In genomic region chr7:124780608-124781007, GRCh38 we compare ENCODE assay signal across 34 cellular contexts. TPM values are rescaled to one million over a fixed set of nuclear protein-coding genes. Genes with fewer than 3 reads are reported as not detected.
"Had no signal": no experiment of that assay in that cellular context is flagged by ENCODE, and none has a peak within 500 bp of the region (broad histone marks: within the 10 kb centered on the region; RNA-seq: fewer than 3 reads in every experiment).

No MANE protein-coding gene starts in this region.

- H3K27ac ChIP-seq: ascending aorta, VCaP had no signal

- H3K36me3 Mint-ChIP-seq: activated CD8-positive, alpha-beta memory T cell treated with anti-CD3 and anti-CD28 coated beads, Interleukin-2, amount 10 ng/mL, durations not matched to agents 7 days and 5 days; activated naive CD4-positive, alpha-beta T cell treated with anti-CD3 and anti-CD28 coated beads, Interleukin-2, amount 10 ng/mL, durations not matched to agents 7 days and 5 days; activated naive CD4-positive, alpha-beta T cell treated with anti-CD3 and anti-CD28 coated beads, Interleukin-2, amount 50 U/mL, for 24 hours; activated naive CD8-positive, alpha-beta T cell; activated naive CD8-positive, alpha-beta T cell treated with anti-CD3 and anti-CD28 coated beads, Interleukin-2, amount 10 ng/mL, durations not matched to agents 7 days and 5 days; brain had no signal

- H3K27ac Mint-ChIP-seq: activated B cell treated with CpG ODN at 0.5 μM for 24 hours; activated CD4-positive, alpha-beta memory T cell treated with anti-CD3 and anti-CD28 coated beads, Interleukin-2, amount 10 ng/mL, durations not matched to agents 7 days and 5 days; activated CD4-positive, alpha-beta T cell treated with anti-CD3 and anti-CD28 coated beads, Interleukin-2, amount 10 ng/mL, durations not matched to agents 24 days and 14 days; activated CD8-positive, alpha-beta memory T cell treated with anti-CD3 and anti-CD28 coated beads, Interleukin-2, amount 10 ng/mL, durations not matched to agents 7 days and 5 days; activated CD8-positive, alpha-beta T cell treated with anti-CD3 and anti-CD28 coated beads, Interleukin-2, amount 10 ng/mL, durations not matched to agents 7 days and 5 days; activated naive CD4-positive, alpha-beta T cell treated with anti-CD3 and anti-CD28 coated beads, Interleukin-2, amount 10 ng/mL, durations not matched to agents 7 days and 5 days; activated naive CD4-positive, alpha-beta T cell treated with anti-CD3 and anti-CD28 coated beads, Interleukin-2, amount 50 U/mL, for 24 hours; activated naive CD8-positive, alpha-beta T cell; activated naive CD8-positive, alpha-beta T cell treated with anti-CD3 and anti-CD28 coated beads, Interleukin-2, amount 10 ng/mL, durations not matched to agents 7 days and 5 days; activated naive CD8-positive, alpha-beta T cell treated with anti-CD3 and anti-CD28 coated beads, Interleukin-2, amount 50 U/mL, for 24 hours; activated T-cell treated with anti-CD3 and anti-CD28 coated beads, Interleukin-2, amount 50 U/mL, for 24 hours; activated T-helper 2 cell treated with anti-CD3 and anti-CD28 coated beads, Interferon-gamma antibody, Interleukin-2, Interleukin-4, amounts not matched to agents 10 μg/mL and 5 μg/mL and 100 μg/mL, durations not matched to agents 14 hours and 24 hours and 36 hours; brain; T-helper 1 cell treated with Interleukin-12 subunit alpha and Interleukin-12 subunit beta and Interleukin-4 antibody, amounts not matched to agents 30 μg/mL and 1 μg/mL, for 36 hours; T-helper 2 cell treated with Interferon-gamma antibody and Interleukin-4, amounts not matched to agents 5 μg/mL and 100 μg/mL, for 36 hours had no signal

- H3K27me3 ChIP-seq: ascending aorta had no signal

- H3K4me3 Mint-ChIP-seq: activated B cell treated with CpG ODN at 0.5 μM for 24 hours; activated CD4-positive, alpha-beta memory T cell treated with anti-CD3 and anti-CD28 coated beads, Interleukin-2, amount 10 ng/mL, durations not matched to agents 7 days and 5 days; activated CD4-positive, alpha-beta T cell treated with anti-CD3 and anti-CD28 coated beads, Interleukin-2, amount 10 ng/mL, durations not matched to agents 24 days and 14 days; activated CD8-positive, alpha-beta memory T cell treated with anti-CD3 and anti-CD28 coated beads, Interleukin-2, amount 10 ng/mL, durations not matched to agents 7 days and 5 days; activated CD8-positive, alpha-beta T cell treated with anti-CD3 and anti-CD28 coated beads, Interleukin-2, amount 10 ng/mL, durations not matched to agents 7 days and 5 days; activated naive CD4-positive, alpha-beta T cell treated with anti-CD3 and anti-CD28 coated beads, Interleukin-2, amount 10 ng/mL, durations not matched to agents 7 days and 5 days; activated naive CD4-positive, alpha-beta T cell treated with anti-CD3 and anti-CD28 coated beads, Interleukin-2, amount 50 U/mL, for 24 hours; activated naive CD8-positive, alpha-beta T cell; activated naive CD8-positive, alpha-beta T cell treated with anti-CD3 and anti-CD28 coated beads, Interleukin-2, amount 10 ng/mL, durations not matched to agents 7 days and 5 days; activated naive CD8-positive, alpha-beta T cell treated with anti-CD3 and anti-CD28 coated beads, Interleukin-2, amount 50 U/mL, for 24 hours; activated T-cell treated with anti-CD3 and anti-CD28 coated beads, Interleukin-2, amount 50 U/mL, for 24 hours; brain; T-helper 1 cell treated with Interleukin-12 subunit alpha and Interleukin-12 subunit beta and Interleukin-4 antibody, amounts not matched to agents 30 μg/mL and 1 μg/mL, for 36 hours; T-helper 2 cell treated with Interferon-gamma antibody and Interleukin-4, amounts not matched to agents 5 μg/mL and 100 μg/mL, for 36 hours had no signal

- H3K9me3 Mint-ChIP-seq: activated B cell treated with CpG ODN at 0.5 μM for 24 hours; activated CD4-positive, alpha-beta memory T cell treated with anti-CD3 and anti-CD28 coated beads, Interleukin-2, amount 10 ng/mL, durations not matched to agents 7 days and 5 days; activated CD4-positive, alpha-beta T cell treated with anti-CD3 and anti-CD28 coated beads, Interleukin-2, amount 10 ng/mL, durations not matched to agents 24 days and 14 days; activated naive CD4-positive, alpha-beta T cell treated with anti-CD3 and anti-CD28 coated beads, Interleukin-2, amount 10 ng/mL, durations not matched to agents 7 days and 5 days; activated naive CD4-positive, alpha-beta T cell treated with anti-CD3 and anti-CD28 coated beads, Interleukin-2, amount 50 U/mL, for 24 hours; activated naive CD8-positive, alpha-beta T cell treated with anti-CD3 and anti-CD28 coated beads, Interleukin-2, amount 10 ng/mL, durations not matched to agents 7 days and 5 days; activated naive CD8-positive, alpha-beta T cell treated with anti-CD3 and anti-CD28 coated beads, Interleukin-2, amount 50 U/mL, for 24 hours; activated T-cell treated with anti-CD3 and anti-CD28 coated beads, Interleukin-2, amount 50 U/mL, for 24 hours; activated T-helper 2 cell treated with anti-CD3 and anti-CD28 coated beads, Interferon-gamma antibody, Interleukin-2, Interleukin-4, amounts not matched to agents 10 μg/mL and 5 μg/mL and 100 μg/mL, durations not matched to agents 14 hours and 24 hours and 36 hours; T-helper 1 cell treated with Interleukin-12 subunit alpha and Interleukin-12 subunit beta and Interleukin-4 antibody, amounts not matched to agents 30 μg/mL and 1 μg/mL, for 36 hours; T-helper 2 cell treated with Interferon-gamma antibody and Interleukin-4, amounts not matched to agents 5 μg/mL and 100 μg/mL, for 36 hours had no signal

- H3K36me3 ChIP-seq: ascending aorta had no signal

- H3K4me1 ChIP-seq: ascending aorta had no signal

- DNase-seq: activated B cell treated with CpG ODN at 0.5 μM for 24 hours; activated CD4-positive, alpha-beta memory T cell treated with anti-CD3 and anti-CD28 coated beads, Interleukin-2, amount 10 ng/mL, durations not matched to agents 7 days and 5 days; activated CD4-positive, alpha-beta T cell treated with anti-CD3 and anti-CD28 coated beads for 4 hours; activated CD4-positive, alpha-beta T cell treated with anti-CD3 and anti-CD28 coated beads, Interleukin-2, amount 10 ng/mL, durations not matched to agents 24 days and 14 days; activated CD4-positive, alpha-beta T cell treated with anti-CD3 and anti-CD28 coated beads, Interleukin-2, amount 50 U/mL, for 1 hour; activated CD4-positive, alpha-beta T cell treated with anti-CD3 and anti-CD28 coated beads, Interleukin-2, amount 50 U/mL, for 4 hours; activated CD4-positive, CD25-positive, alpha-beta regulatory T cell treated with anti-CD3 and anti-CD28 coated beads, Interleukin-2, amount 50 U/mL, for 72 hours; activated CD8-positive, alpha-beta memory T cell treated with anti-CD3 and anti-CD28 coated beads for 24 hours; activated CD8-positive, alpha-beta memory T cell treated with anti-CD3 and anti-CD28 coated beads, Interleukin-2, amount 10 ng/mL, durations not matched to agents 7 days and 5 days; activated CD8-positive, alpha-beta memory T cell treated with anti-CD3 and anti-CD28 coated beads, Interleukin-2, amount 50 U/mL, for 48 hours; activated CD8-positive, alpha-beta T cell treated with anti-CD3 and anti-CD28 coated beads, Interleukin-2, amount 10 ng/mL, durations not matched to agents 7 days and 5 days; activated effector memory CD4-positive, alpha-beta T cell treated with Interleukin-2 at 50 U/mL for 16 hours; activated gamma-delta T cell; activated naive CD4-positive, alpha-beta T cell treated with anti-CD3 and anti-CD28 coated beads, Interleukin-2, amount 10 ng/mL, durations not matched to agents 7 days and 5 days; activated naive CD4-positive, alpha-beta T cell treated with Interleukin-2 at 50 U/mL for 16 hours; activated naive CD8-positive, alpha-beta T cell treated with anti-CD3 and anti-CD28 coated beads, Interleukin-2, amount 10 ng/mL, durations not matched to agents 7 days and 5 days; activated naive CD8-positive, alpha-beta T cell treated with anti-CD3 and anti-CD28 coated beads, Interleukin-2, amount 50 U/mL, for 24 hours; activated T-cell treated with anti-CD3 and anti-CD28 coated beads, Interleukin-2, amount 50 U/mL, for 24 hours; activated T-cell treated with anti-CD3 and anti-CD28 coated beads, Interleukin-2, amount 50 U/mL, for 48 hours; amygdala; anterior cingulate cortex; central memory CD4-positive, alpha-beta T cell; T-helper 1 cell; T-helper 2 cell; T-helper 9 cell had no signal

- ATAC-seq: activated CD8-positive, alpha-beta memory T cell treated with anti-CD3 and anti-CD28 coated beads, Interleukin-2, amount 10 ng/mL, durations not matched to agents 7 days and 5 days; activated CD8-positive, alpha-beta T cell treated with anti-CD3 and anti-CD28 coated beads, Interleukin-2, amount 10 ng/mL, durations not matched to agents 7 days and 5 days; activated naive CD8-positive, alpha-beta T cell treated with anti-CD3 and anti-CD28 coated beads, Interleukin-2, amount 50 U/mL, for 24 hours had no signal

- H3K27me3 Mint-ChIP-seq: activated B cell treated with CpG ODN at 0.5 μM for 24 hours; activated naive CD4-positive, alpha-beta T cell treated with anti-CD3 and anti-CD28 coated beads, Interleukin-2, amount 10 ng/mL, durations not matched to agents 7 days and 5 days had no signal

- FAIRE-seq: TTC549 had no signal

- H3K4me3 ChIP-seq: ascending aorta had no signal

- H3K4me1 Mint-ChIP-seq: activated B cell treated with CpG ODN at 0.5 μM for 24 hours; activated CD4-positive, alpha-beta memory T cell treated with anti-CD3 and anti-CD28 coated beads, Interleukin-2, amount 10 ng/mL, durations not matched to agents 7 days and 5 days; activated CD4-positive, alpha-beta T cell treated with anti-CD3 and anti-CD28 coated beads, Interleukin-2, amount 10 ng/mL, durations not matched to agents 24 days and 14 days; activated CD8-positive, alpha-beta memory T cell treated with anti-CD3 and anti-CD28 coated beads, Interleukin-2, amount 10 ng/mL, durations not matched to agents 7 days and 5 days; activated naive CD4-positive, alpha-beta T cell treated with anti-CD3 and anti-CD28 coated beads, Interleukin-2, amount 10 ng/mL, durations not matched to agents 7 days and 5 days; activated naive CD4-positive, alpha-beta T cell treated with anti-CD3 and anti-CD28 coated beads, Interleukin-2, amount 50 U/mL, for 24 hours; activated naive CD8-positive, alpha-beta T cell treated with anti-CD3 and anti-CD28 coated beads, Interleukin-2, amount 10 ng/mL, durations not matched to agents 7 days and 5 days; activated naive CD8-positive, alpha-beta T cell treated with anti-CD3 and anti-CD28 coated beads, Interleukin-2, amount 50 U/mL, for 24 hours; brain had no signal

RNA-seq across cellular contexts. Expression of gene GPR37, which starts 15.0 kb away (rescaled TPM):
- total RNA-seq: activated B cell treated with CpG ODN at 0.5 μM for 24 hours; activated CD4-positive, alpha-beta memory T cell treated with anti-CD3 and anti-CD28 coated beads, Interleukin-2, amount 10 ng/mL, durations not matched to agents 7 days and 5 days; activated CD4-positive, alpha-beta T cell treated with anti-CD3 and anti-CD28 coated beads, Interleukin-2, amount 10 ng/mL, durations not matched to agents 24 days and 14 days; activated CD8-positive, alpha-beta memory T cell treated with anti-CD3 and anti-CD28 coated beads, Interleukin-2, amount 10 ng/mL, durations not matched to agents 7 days and 5 days; activated CD8-positive, alpha-beta T cell treated with anti-CD3 and anti-CD28 coated beads, Interleukin-2, amount 10 ng/mL, durations not matched to agents 7 days and 5 days; activated naive CD8-positive, alpha-beta T cell treated with anti-CD3 and anti-CD28 coated beads, Interleukin-2, amount 10 ng/mL, durations not matched to agents 7 days and 5 days; activated T-helper 2 cell treated with anti-CD3 and anti-CD28 coated beads, Interferon-gamma antibody, Interleukin-2, Interleukin-4, amounts not matched to agents 10 μg/mL and 5 μg/mL and 100 μg/mL, durations not matched to agents 14 hours and 24 hours and 36 hours; ascending aorta had no signal
